ENCODE assay signal across 2 cellular contexts in the genomic region with DNA sequence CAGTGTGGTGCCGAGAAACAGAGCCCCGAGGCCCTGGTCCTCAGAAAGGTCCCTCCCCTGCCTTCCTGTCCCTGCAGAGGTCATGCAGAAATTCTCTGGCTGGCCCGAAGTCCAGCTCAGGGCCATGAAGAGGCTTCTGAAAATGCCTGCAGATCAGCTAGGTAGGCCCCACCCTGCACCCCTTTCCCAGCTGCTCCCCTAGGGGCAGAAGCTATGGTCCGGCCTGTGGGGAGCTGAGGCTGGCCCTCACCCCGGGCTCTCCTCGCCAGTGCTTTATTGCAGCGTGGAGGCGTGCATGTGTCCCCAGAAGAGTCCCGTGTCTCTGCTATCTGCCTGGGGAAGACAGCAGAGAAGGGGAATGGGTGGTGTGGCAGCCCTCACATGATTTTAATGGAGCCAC.
TF ChIP-seq lines count a peak whose summit lies in the region.

No MANE protein-coding gene starts in this region.

TF ChIP-seq in A549, 52 proteins besides CTCF, POLR2A, EP300 and RAD21:
- TF ChIP-seq RNF2 (IDR thresholded peaks at IDR 0.05; ENCODE audit: borderline replicate concordance, low read depth) (no peak), FOSB (CRISPR knock-in tag; IDR thresholded peaks at IDR 0.05) (no peak), HDAC2 (IDR thresholded peaks at IDR 0.05) (no peak), HOXB13 (CRISPR knock-in tag; IDR thresholded peaks at IDR 0.05; ENCODE audit: low read depth) (no peak), CBX8 (IDR thresholded peaks at IDR 0.05) (no peak), KDM1A (IDR thresholded peaks at IDR 0.05; ENCODE audit: low read depth) (no peak), ZFP36 (IDR thresholded peaks at IDR 0.05; ENCODE audit: borderline replicate concordance, partially characterized antibody) (no peak), FOXS1 (CRISPR knock-in tag; IDR thresholded peaks at IDR 0.05) (no peak), RFX5 (IDR thresholded peaks at IDR 0.05) (no peak), POLR2AphosphoS2 (conservative IDR thresholded peaks at IDR 0.05; ENCODE audit: low read length) (no peak), ZNF302 (CRISPR knock-in tag; IDR thresholded peaks at IDR 0.05) (no peak), RCOR1 (IDR thresholded peaks at IDR 0.05; ENCODE audit: low read depth, low read length) (no peak), CEBPB (IDR thresholded peaks at IDR 0.05) (no peak)
- TF ChIP-seq, protein P1, sequence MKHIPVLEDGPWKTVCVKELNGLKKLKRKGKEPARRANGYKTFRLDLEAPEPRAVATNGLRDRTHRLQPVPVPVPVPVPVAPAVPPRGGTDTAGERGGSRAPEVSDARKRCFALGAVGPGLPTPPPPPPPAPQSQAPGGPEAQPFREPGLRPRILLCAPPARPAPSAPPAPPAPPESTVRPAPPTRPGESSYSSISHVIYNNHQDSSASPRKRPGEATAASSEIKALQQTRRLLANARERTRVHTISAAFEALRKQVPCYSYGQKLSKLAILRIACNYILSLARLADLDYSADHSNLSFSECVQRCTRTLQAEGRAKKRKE (CRISPR knock-in tag; IDR thresholded peaks at IDR 0.05; ENCODE audit: low read depth) = no peak

TF ChIP-seq in GM12878, 131 proteins besides CTCF, POLR2A, EP300 and RAD21:
- no peak for TF ChIP-seq YY1 (IDR thresholded peaks at IDR 0.05; ENCODE audit: low read depth, low read length)
- no peak for TF ChIP-seq KAT2A (conservative IDR thresholded peaks at IDR 0.05; ENCODE audit: control insufficient read depth, low read depth, low read length)
- TF ChIP-seq NR2C2 (IDR thresholded peaks at IDR 0.05; ENCODE audit: borderline replicate concordance, control insufficient read depth, insufficient read length, low read depth) = no peak
- no peak for TF ChIP-seq CBFB (IDR thresholded peaks at IDR 0.05; ENCODE audit: low read depth)
